1 cellular context compared by ENCODE assay signal in the genomic region with DNA sequence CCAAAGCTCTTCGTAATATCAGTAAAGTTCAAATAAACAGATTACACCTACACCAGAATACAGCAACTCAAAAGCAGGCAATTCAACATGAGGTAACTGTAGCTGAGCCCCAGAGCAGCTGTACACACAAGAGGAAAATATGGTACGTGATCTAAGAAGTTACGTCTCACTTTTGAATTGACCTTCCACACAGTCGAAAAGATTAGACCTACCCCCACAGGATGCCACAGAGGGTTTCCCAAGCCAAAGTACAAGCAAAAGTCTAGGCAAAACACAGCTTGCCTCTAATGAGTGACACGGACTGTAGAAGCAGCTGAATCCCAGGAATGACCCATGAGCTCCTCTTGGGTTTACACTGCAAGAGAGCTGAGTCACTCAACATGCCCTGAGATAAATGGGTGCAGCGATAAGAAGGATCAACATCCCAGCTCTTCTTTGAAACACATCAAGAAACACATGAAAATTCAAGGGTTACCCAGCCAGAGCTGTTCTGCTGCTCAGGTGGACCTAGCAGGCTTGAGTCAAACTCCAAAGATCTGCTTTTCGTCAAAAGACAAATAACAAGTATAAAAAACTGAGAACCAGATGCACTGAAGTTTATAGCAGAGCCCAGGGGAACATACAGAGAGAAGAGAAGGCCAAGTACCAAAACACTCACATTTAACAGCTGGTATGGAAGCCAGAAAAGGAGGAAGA.
TF ChIP-seq lines count a peak whose summit lies in the region.

No MANE protein-coding gene starts in this region.

TF ChIP-seq in HepG2, 621 proteins besides CTCF, POLR2A, EP300 and RAD21 (continued from another document and continues in another):
- TF ChIP-seq HMG20B (CRISPR knock-in tag; conservative IDR thresholded peaks at IDR 0.05) (peak; percentile 62; the same call in 1 of the 2 replicates), ZSCAN20 (CRISPR knock-in tag; IDR thresholded peaks at IDR 0.05; ENCODE audit: borderline replicate concordance) (peak; percentile 95), YEATS4 (CRISPR knock-in tag; IDR thresholded peaks at IDR 0.05; ENCODE audit: borderline replicate concordance) (0 out of 2 replicates have a peak, but pooled peaks have one; percentile 56), NFE2L2 (IDR thresholded peaks at IDR 0.05; ENCODE audit: low read length) (peak; percentile 94), ZNF160 (CRISPR knock-in tag; IDR thresholded peaks at IDR 0.05) (no peak), NR2F6 (IDR thresholded peaks at IDR 0.05) (peak; percentile 88), NR2F6 (CRISPR knock-in tag; IDR thresholded peaks at IDR 0.05) (peak; percentile 87), IKZF4 (CRISPR knock-in tag; IDR thresholded peaks at IDR 0.05; ENCODE audit: borderline replicate concordance, low read depth, not compliant biosample characterization) (no peak), SNRNP70 (IDR thresholded peaks at IDR 0.05; ENCODE audit: low read depth, low read length) (no peak), ELF4 (CRISPR knock-in tag; IDR thresholded peaks at IDR 0.05; ENCODE audit: borderline replicate concordance) (no peak), SPEN (CRISPR knock-in tag; IDR thresholded peaks at IDR 0.05; ENCODE audit: low read depth) (peak; percentile 38; the same call in 1 of the 2 replicates), DMAP1 (CRISPR knock-in tag; IDR thresholded peaks at IDR 0.05) (no peak; the same call in 1 of the 2 replicates), GATAD2A (CRISPR knock-in tag; IDR thresholded peaks at IDR 0.05) (peak; percentile 76), CBX5 (CRISPR knock-in tag; IDR thresholded peaks at IDR 0.05; ENCODE audit: borderline replicate concordance) (peak; percentile 23; the same call in 1 of the 2 replicates), MAFF (IDR thresholded peaks at IDR 0.05; ENCODE audit: low read depth, low read length) (peak; percentile 66), ZKSCAN5 (CRISPR knock-in tag; IDR thresholded peaks at IDR 0.05) (no peak), SOX13 (IDR thresholded peaks at IDR 0.05) (no peak), SOX13 (CRISPR knock-in tag; conservative IDR thresholded peaks at IDR 0.05 in 1 of 2, IDR thresholded peaks at IDR 0.05 in 1 of 2) (peak in 1 of 2 experiments; percentile 76; a peak in 2 of 4 replicates), ZNF772 (CRISPR knock-in tag; IDR thresholded peaks at IDR 0.05) (no peak), SMAD3 (CRISPR knock-in tag; IDR thresholded peaks at IDR 0.05) (no peak), ZNF501 (CRISPR knock-in tag; IDR thresholded peaks at IDR 0.05) (peak; percentile 43), ZNF468 (CRISPR knock-in tag; IDR thresholded peaks at IDR 0.05) (no peak), SSRP1 (CRISPR knock-in tag; IDR thresholded peaks at IDR 0.05) (no peak; the same call in 1 of the 2 replicates), ZNF441 (CRISPR knock-in tag; IDR thresholded peaks at IDR 0.05; ENCODE audit: borderline replicate concordance) (0 out of 2 replicates have a peak, but pooled peaks have one; percentile 35), ZNF678 (CRISPR knock-in tag; IDR thresholded peaks at IDR 0.05) (no peak), SAFB2 (CRISPR knock-in tag; IDR thresholded peaks at IDR 0.05; ENCODE audit: borderline replicate concordance, low read depth) (no peak), ZNF572 (CRISPR knock-in tag; IDR thresholded peaks at IDR 0.05) (no peak), NCOA5 (CRISPR knock-in tag; IDR thresholded peaks at IDR 0.05) (no peak), SRY (CRISPR knock-in tag; IDR thresholded peaks at IDR 0.05) (no peak), PAF1 (CRISPR knock-in tag; IDR thresholded peaks at IDR 0.05) (no peak), ZC3H4 (CRISPR knock-in tag; IDR thresholded peaks at IDR 0.05; ENCODE audit: borderline replicate concordance) (no peak), SUZ12 (IDR thresholded peaks at IDR 0.05; ENCODE audit: low read depth, low read length) (no peak), YY1 (IDR thresholded peaks at IDR 0.05; ENCODE audit: insufficient read depth, insufficient replicate concordance, low read depth, low read length) (no peak)
- TF ChIP-seq, protein P1, sequence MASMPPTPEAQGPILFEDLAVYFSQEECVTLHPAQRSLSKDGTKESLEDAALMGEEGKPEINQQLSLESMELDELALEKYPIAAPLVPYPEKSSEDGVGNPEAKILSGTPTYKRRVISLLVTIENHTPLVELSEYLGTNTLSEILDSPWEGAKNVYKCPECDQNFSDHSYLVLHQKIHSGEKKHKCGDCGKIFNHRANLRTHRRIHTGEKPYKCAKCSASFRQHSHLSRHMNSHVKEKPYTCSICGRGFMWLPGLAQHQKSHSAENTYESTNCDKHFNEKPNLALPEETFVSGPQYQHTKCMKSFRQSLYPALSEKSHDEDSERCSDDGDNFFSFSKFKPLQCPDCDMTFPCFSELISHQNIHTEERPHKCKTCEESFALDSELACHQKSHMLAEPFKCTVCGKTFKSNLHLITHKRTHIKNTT (CRISPR knock-in tag; IDR thresholded peaks at IDR 0.05) = no peak
- TF ChIP-seq, protein P2, sequence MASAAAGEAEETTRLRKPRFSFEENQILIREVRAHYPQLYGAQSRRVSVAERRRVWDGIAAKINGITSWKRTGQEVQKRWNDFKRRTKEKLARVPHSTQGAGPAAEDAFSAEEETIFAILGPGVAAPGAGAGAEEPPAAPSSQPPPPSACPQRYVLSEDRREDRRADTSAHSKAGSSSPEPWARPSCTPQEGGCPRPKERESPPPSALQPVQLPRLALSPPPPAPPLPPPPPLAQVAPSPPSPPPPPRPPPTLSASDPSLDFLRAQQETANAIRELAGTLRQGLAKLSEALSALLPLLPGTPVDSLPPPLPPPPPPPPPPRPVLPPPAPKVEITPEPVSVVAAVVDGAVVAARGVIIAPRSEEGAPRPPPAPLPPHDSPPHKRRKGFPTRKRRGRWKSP (CRISPR knock-in tag; IDR thresholded peaks at IDR 0.05) = no peak
- TF ChIP-seq, protein P3, sequence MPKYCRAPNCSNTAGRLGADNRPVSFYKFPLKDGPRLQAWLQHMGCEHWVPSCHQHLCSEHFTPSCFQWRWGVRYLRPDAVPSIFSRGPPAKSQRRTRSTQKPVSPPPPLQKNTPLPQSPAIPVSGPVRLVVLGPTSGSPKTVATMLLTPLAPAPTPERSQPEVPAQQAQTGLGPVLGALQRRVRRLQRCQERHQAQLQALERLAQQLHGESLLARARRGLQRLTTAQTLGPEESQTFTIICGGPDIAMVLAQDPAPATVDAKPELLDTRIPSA (CRISPR knock-in tag; IDR thresholded peaks at IDR 0.05; ENCODE audit: borderline replicate concordance) = no peak
- TF ChIP-seq, protein P4, sequence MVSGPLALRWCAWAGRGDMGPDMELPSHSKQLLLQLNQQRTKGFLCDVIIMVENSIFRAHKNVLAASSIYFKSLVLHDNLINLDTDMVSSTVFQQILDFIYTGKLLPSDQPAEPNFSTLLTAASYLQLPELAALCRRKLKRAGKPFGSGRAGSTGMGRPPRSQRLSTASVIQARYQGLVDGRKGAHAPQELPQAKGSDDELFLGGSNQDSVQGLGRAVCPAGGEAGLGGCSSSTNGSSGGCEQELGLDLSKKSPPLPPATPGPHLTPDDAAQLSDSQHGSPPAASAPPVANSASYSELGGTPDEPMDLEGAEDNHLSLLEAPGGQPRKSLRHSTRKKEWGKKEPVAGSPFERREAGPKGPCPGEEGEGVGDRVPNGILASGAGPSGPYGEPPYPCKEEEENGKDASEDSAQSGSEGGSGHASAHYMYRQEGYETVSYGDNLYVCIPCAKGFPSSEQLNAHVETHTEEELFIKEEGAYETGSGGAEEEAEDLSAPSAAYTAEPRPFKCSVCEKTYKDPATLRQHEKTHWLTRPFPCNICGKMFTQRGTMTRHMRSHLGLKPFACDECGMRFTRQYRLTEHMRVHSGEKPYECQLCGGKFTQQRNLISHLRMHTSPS (CRISPR knock-in tag; IDR thresholded peaks at IDR 0.05; ENCODE audit: low read depth) = 0 out of 2 replicates have a peak, but pooled peaks have one; percentile 29
- TF ChIP-seq, protein P5, sequence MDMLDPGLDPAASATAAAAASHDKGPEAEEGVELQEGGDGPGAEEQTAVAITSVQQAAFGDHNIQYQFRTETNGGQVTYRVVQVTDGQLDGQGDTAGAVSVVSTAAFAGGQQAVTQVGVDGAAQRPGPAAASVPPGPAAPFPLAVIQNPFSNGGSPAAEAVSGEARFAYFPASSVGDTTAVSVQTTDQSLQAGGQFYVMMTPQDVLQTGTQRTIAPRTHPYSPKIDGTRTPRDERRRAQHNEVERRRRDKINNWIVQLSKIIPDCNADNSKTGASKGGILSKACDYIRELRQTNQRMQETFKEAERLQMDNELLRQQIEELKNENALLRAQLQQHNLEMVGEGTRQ (IDR thresholded peaks at IDR 0.05; ENCODE audit: low read depth, low read length) = no peak
- TF ChIP-seq, protein P5 (CRISPR knock-in tag; IDR thresholded peaks at IDR 0.05; ENCODE audit: borderline replicate concordance) = no peak
- TF ChIP-seq, protein P6, sequence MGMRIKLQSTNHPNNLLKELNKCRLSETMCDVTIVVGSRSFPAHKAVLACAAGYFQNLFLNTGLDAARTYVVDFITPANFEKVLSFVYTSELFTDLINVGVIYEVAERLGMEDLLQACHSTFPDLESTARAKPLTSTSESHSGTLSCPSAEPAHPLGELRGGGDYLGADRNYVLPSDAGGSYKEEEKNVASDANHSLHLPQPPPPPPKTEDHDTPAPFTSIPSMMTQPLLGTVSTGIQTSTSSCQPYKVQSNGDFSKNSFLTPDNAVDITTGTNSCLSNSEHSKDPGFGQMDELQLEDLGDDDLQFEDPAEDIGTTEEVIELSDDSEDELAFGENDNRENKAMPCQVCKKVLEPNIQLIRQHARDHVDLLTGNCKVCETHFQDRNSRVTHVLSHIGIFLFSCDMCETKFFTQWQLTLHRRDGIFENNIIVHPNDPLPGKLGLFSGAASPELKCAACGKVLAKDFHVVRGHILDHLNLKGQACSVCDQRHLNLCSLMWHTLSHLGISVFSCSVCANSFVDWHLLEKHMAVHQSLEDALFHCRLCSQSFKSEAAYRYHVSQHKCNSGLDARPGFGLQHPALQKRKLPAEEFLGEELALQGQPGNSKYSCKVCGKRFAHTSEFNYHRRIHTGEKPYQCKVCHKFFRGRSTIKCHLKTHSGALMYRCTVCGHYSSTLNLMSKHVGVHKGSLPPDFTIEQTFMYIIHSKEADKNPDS (CRISPR knock-in tag; IDR thresholded peaks at IDR 0.05) = no peak
- TF ChIP-seq, protein P7, sequence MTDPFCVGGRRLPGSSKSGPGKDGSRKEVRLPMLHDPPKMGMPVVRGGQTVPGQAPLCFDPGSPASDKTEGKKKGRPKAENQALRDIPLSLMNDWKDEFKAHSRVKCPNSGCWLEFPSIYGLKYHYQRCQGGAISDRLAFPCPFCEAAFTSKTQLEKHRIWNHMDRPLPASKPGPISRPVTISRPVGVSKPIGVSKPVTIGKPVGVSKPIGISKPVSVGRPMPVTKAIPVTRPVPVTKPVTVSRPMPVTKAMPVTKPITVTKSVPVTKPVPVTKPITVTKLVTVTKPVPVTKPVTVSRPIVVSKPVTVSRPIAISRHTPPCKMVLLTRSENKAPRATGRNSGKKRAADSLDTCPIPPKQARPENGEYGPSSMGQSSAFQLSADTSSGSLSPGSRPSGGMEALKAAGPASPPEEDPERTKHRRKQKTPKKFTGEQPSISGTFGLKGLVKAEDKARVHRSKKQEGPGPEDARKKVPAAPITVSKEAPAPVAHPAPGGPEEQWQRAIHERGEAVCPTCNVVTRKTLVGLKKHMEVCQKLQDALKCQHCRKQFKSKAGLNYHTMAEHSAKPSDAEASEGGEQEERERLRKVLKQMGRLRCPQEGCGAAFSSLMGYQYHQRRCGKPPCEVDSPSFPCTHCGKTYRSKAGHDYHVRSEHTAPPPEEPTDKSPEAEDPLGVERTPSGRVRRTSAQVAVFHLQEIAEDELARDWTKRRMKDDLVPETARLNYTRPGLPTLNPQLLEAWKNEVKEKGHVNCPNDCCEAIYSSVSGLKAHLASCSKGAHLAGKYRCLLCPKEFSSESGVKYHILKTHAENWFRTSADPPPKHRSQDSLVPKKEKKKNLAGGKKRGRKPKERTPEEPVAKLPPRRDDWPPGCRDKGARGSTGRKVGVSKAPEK (CRISPR knock-in tag; IDR thresholded peaks at IDR 0.05; ENCODE audit: borderline replicate concordance) = no peak
- TF ChIP-seq, protein P8, sequence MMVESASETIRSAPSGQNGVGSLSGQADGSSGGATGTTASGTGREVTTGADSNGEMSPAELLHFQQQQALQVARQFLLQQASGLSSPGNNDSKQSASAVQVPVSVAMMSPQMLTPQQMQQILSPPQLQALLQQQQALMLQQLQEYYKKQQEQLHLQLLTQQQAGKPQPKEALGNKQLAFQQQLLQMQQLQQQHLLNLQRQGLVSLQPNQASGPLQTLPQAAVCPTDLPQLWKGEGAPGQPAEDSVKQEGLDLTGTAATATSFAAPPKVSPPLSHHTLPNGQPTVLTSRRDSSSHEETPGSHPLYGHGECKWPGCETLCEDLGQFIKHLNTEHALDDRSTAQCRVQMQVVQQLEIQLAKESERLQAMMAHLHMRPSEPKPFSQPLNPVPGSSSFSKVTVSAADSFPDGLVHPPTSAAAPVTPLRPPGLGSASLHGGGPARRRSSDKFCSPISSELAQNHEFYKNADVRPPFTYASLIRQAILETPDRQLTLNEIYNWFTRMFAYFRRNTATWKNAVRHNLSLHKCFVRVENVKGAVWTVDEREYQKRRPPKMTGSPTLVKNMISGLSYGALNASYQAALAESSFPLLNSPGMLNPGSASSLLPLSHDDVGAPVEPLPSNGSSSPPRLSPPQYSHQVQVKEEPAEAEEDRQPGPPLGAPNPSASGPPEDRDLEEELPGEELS (CRISPR knock-in tag; IDR thresholded peaks at IDR 0.05) = peak; percentile 89
